In genomic region chr1:46394872-46395465, GRCh38 we compare ENCODE assay signal across 8 cellular contexts. TPM values are rescaled to one million over a fixed set of nuclear protein-coding genes. Genes with fewer than 3 reads are reported as not detected.
DNase-seq lines count a peak whose midpoint lies in the region; ATAC-seq, FAIRE-seq and TF ChIP-seq lines count a peak whose summit lies in the region.

No MANE protein-coding gene starts in this region.

- peaks cover 8% of the 10 kb centered on the region for H3K4me1 Mint-ChIP-seq in activated naive CD8-positive, alpha-beta T cell treated with anti-CD3 and anti-CD28 coated beads, Interleukin-2, amount 10 ng/mL, durations not matched to agents 7 days and 5 days

- H3K4me3 ChIP-seq in keratinocyte (ENCODE audit: control insufficient read depth in 2 of 3, extremely low read depth in 1 of 3, insufficient read depth in 2 of 3, low read depth in 1 of 3, low read length in 3 of 3) = peak overlapping the region; percentile 43 to 57 (median 55)
- H3K4me3 ChIP-seq in gastrocnemius medialis = peak overlapping the region; percentile 62 to 83 (median 66)

- dilution Hi-C loops in keratinocyte (cut with MboI; ENCODE audit: extremely low pct_ligation_motif_present, low sequenced_read_pairs) = no loop called here

- peak overlapping the region; percentile 70 for H3K4me2 ChIP-seq in keratinocyte (ENCODE audit: control insufficient read depth, extremely low read depth, insufficient read depth, low read depth, low read length)

- no peaks in the 10 kb centered on the region for H3K36me3 ChIP-seq in keratinocyte (ENCODE audit: control insufficient read depth in 2 of 2, extremely low read depth in 1 of 2, insufficient read depth in 2 of 2, low read length in 2 of 2)
- no peaks in the 10 kb centered on the region for H3K36me3 ChIP-seq in gastrocnemius medialis

- no peaks in the 10 kb centered on the region for H3K27me3 ChIP-seq in keratinocyte (ENCODE audit: control insufficient read depth, extremely low read depth, insufficient read depth, low read length)
- H3K27me3 ChIP-seq in gastrocnemius medialis = no peaks in the 10 kb centered on the region

- no peak for TF ChIP-seq CTCF in keratinocyte (optimal IDR thresholded peaks at IDR 0.05 in 1 of 3, IDR thresholded peaks at IDR 0.05 in 1 of 3, conservative IDR thresholded peaks at IDR 0.05 in 1 of 3; ENCODE audit: extremely low read depth in 1 of 3, insufficient read depth in 2 of 3, low read length in 3 of 3)
- TF ChIP-seq CTCF in gastrocnemius medialis (IDR thresholded peaks at IDR 0.05 in 4 of 5, conservative IDR thresholded peaks at IDR 0.05 in 1 of 5) = no peak
- no peak for TF ChIP-seq CTCF in GM13976 (IDR thresholded peaks at IDR 0.05; ENCODE audit: borderline replicate concordance, control extremely low read depth, extremely low read depth, insufficient read depth, missing control alignments)

- no peak for FAIRE-seq in keratinocyte (lab: Jason Lieb, UNC)

- no peaks in the 10 kb centered on the region for H4K20me1 ChIP-seq in keratinocyte (ENCODE audit: control insufficient read depth, extremely low read depth, insufficient read depth, low read length)

- H3K9me3 ChIP-seq in keratinocyte (ENCODE audit: control insufficient read depth, low read depth, low read length) (peaks cover 10% of the 10 kb centered on the region), gastrocnemius medialis (no peaks in the 10 kb centered on the region)

- peak overlapping the region; percentile 8 for H2AFZ ChIP-seq in keratinocyte (ENCODE audit: control insufficient read depth, low read length)

- in situ Hi-C loops in gastrocnemius medialis (cut with MboI; ENCODE audit: low sequenced_read_pairs in 4 of 4) = no loop called here
- in situ Hi-C loops in GM13976 (cut with MboI; ENCODE audit: low sequenced_read_pairs, unreplicated experiment) = no loop called here

- H3K9me3 Mint-ChIP-seq in activated naive CD8-positive, alpha-beta T cell treated with anti-CD3 and anti-CD28 coated beads, Interleukin-2, amount 10 ng/mL, durations not matched to agents 7 days and 5 days = peaks cover 14% of the 10 kb centered on the region

- no peak for ATAC-seq in activated naive CD8-positive, alpha-beta T cell treated with anti-CD3 and anti-CD28 coated beads, Interleukin-2, amount 10 ng/mL, durations not matched to agents 7 days and 5 days (ENCODE audit: low read depth)
- ATAC-seq in gastrocnemius medialis = peak; percentile 42 to 44
- ATAC-seq in GM21529 (IDR thresholded peaks at IDR 0.05; ENCODE audit: unreplicated experiment) = no peak

- intact Hi-C loops in gastrocnemius medialis (cut with DNase I; ENCODE audit: low total_unique reads) = loop anchor here (1.0 to 2.0 kb wide), 2 partner anchors 7 to 324 kb away; partner anchors contain the start of gene EFCAB14

- peaks cover 27% of the 10 kb centered on the region for H3K27me3 Mint-ChIP-seq in activated naive CD8-positive, alpha-beta T cell treated with anti-CD3 and anti-CD28 coated beads, Interleukin-2, amount 10 ng/mL, durations not matched to agents 7 days and 5 days

- no peak for TF ChIP-seq POLR2A in gastrocnemius medialis (IDR thresholded peaks at IDR 0.05)

- H3K4me1 ChIP-seq in keratinocyte (ENCODE audit: control insufficient read depth, extremely low read depth, insufficient read depth, low read length) (peaks cover 24% of the 10 kb centered on the region), gastrocnemius medialis (peaks cover 39 to 46% of the 10 kb centered on the region in 2 donors)

- peaks cover 12% of the 10 kb centered on the region for H3K36me3 Mint-ChIP-seq in activated naive CD8-positive, alpha-beta T cell treated with anti-CD3 and anti-CD28 coated beads, Interleukin-2, amount 10 ng/mL, durations not matched to agents 7 days and 5 days

- H3K4me3 Mint-ChIP-seq in activated naive CD8-positive, alpha-beta T cell treated with anti-CD3 and anti-CD28 coated beads, Interleukin-2, amount 10 ng/mL, durations not matched to agents 7 days and 5 days = peak overlapping the region; percentile 41

- H3K79me2 ChIP-seq in keratinocyte (ENCODE audit: control insufficient read depth, insufficient read depth, low read length) = no peaks in the 10 kb centered on the region

- DNase-seq in GM03348 (ENCODE audit: low spot score) (peak; percentile 3), keratinocyte (ENCODE audit: low read depth, low spot score) (no peak), gastrocnemius medialis (peak in 1 of 2 donors; percentile 37), GM13976 (ENCODE audit: low spot score) (no peak)
- no peak for DNase-seq in activated naive CD8-positive, alpha-beta T cell treated with anti-CD3 and anti-CD28 coated beads, Interleukin-2, amount 10 ng/mL, durations not matched to agents 7 days and 5 days
- no peak for DNase-seq in stimulated activated CD4-positive, alpha-beta T cell treated with anti-CD3 and anti-CD28 coated beads, Interleukin-1b, Interleukin-23, amount 100 ng/mL, for 48 hours
- DNase-seq in stimulated activated CD4-positive, alpha-beta T cell treated with anti-CD3 and anti-CD28 coated beads, Interleukin-2, amount 100 ng/mL, for 24 hours = no peak

- POLR2A ChIA-PET in activated naive CD8-positive, alpha-beta T cell treated with anti-CD3 and anti-CD28 coated beads, Interleukin-2, amount 10 ng/mL, durations not matched to agents 7 days and 5 days (lab: Charles Lee) = no interaction called here

- H3K9ac ChIP-seq in keratinocyte (ENCODE audit: control insufficient read depth, extremely low read depth, insufficient read depth, low read length) = peak overlapping the region; percentile 26

- no peak overlapping the region for H3K27ac ChIP-seq in keratinocyte (ENCODE audit: control insufficient read depth, insufficient read depth, low read length)
- peak overlapping the region; percentile 45 to 75 (median 72) for H3K27ac ChIP-seq in gastrocnemius medialis

- H3K27ac Mint-ChIP-seq in activated naive CD8-positive, alpha-beta T cell treated with anti-CD3 and anti-CD28 coated beads, Interleukin-2, amount 10 ng/mL, durations not matched to agents 7 days and 5 days = no peak overlapping the region

- peaks cover 3% of the 10 kb centered on the region for H3K9me1 ChIP-seq in keratinocyte (ENCODE audit: control insufficient read depth, extremely low read depth, insufficient read depth, low read length)

RNA-seq across cellular contexts. Expression of gene FAAH, which starts 0.9 kb away (rescaled TPM):
- 1 to 10 TPM; 5.3 to 6.9 TPM for total RNA-seq in activated naive CD8-positive, alpha-beta T cell treated with anti-CD3 and anti-CD28 coated beads, Interleukin-2, amount 10 ng/mL, durations not matched to agents 7 days and 5 days
- 5.3 to 8.5 TPM (median 5.4 TPM) in 3 replicates for polyA plus RNA-seq in keratinocyte
- polyA plus RNA-seq in keratinocyte (2011; ENCODE audit: low read depth) = 2.9 TPM
- polyA plus RNA-seq in keratinocyte (2011; cell fraction: cytosol; rRNA removed) = 1.5 and 2.9 TPM in 2 replicates
- polyA plus RNA-seq in keratinocyte (2011; cell fraction: nucleus; rRNA removed) = 20.3 and 20.9 TPM in 2 replicates
- 4.9 and 6.7 TPM in 2 replicates for polyA plus RNA-seq in keratinocyte (2012; ENCODE audit: low replicate concordance)
- 3.3 to 10.9 TPM (median 6.1 TPM) in 3 replicates for polyA minus RNA-seq in keratinocyte
- 11.1 TPM for polyA minus RNA-seq in keratinocyte (2011; cell fraction: cytosol; rRNA and poly(A)+ RNA removed)
- polyA minus RNA-seq in keratinocyte (2011; cell fraction: nucleus; rRNA and poly(A)+ RNA removed) = 9.0 and 9.5 TPM in 2 replicates
- 10 to 100 TPM in 1 of 4 donors, 1 to 10 TPM in 3; 5.2 to 15.6 (median 7.3) TPM for total RNA-seq in gastrocnemius medialis

RNA-seq across cellular contexts. Expression of gene NSUN4, which starts 54.4 kb away (rescaled TPM):
- 10 to 100 TPM; 23.2 to 24.9 TPM for total RNA-seq in activated naive CD8-positive, alpha-beta T cell treated with anti-CD3 and anti-CD28 coated beads, Interleukin-2, amount 10 ng/mL, durations not matched to agents 7 days and 5 days
- polyA plus RNA-seq in keratinocyte = 26.3 to 28.2 TPM (median 26.6 TPM) in 3 replicates
- 5.0 TPM for polyA plus RNA-seq in keratinocyte (2011; ENCODE audit: low read depth)
- polyA plus RNA-seq in keratinocyte (2011; cell fraction: cytosol; rRNA removed) = 17.4 and 19.4 TPM in 2 replicates
- 24.5 and 26.9 TPM in 2 replicates for polyA plus RNA-seq in keratinocyte (2011; cell fraction: nucleus; rRNA removed)
- polyA plus RNA-seq in keratinocyte (2012; ENCODE audit: low replicate concordance) = 12.4 and 17.9 TPM in 2 replicates
- 55.7 to 111 TPM (median 63.4 TPM) in 3 replicates for polyA minus RNA-seq in keratinocyte
- polyA minus RNA-seq in keratinocyte (2011; cell fraction: cytosol; rRNA and poly(A)+ RNA removed) = 20.5 TPM
- polyA minus RNA-seq in keratinocyte (2011; cell fraction: nucleus; rRNA and poly(A)+ RNA removed) = 25.3 and 41.0 TPM in 2 replicates
- 10 to 100 TPM; 15.5 to 22.5 (median 20.8) TPM for total RNA-seq in gastrocnemius medialis

Comparison
In these comparisons a context has a peak if more than half of its experiments do, and no peak if none do; other contexts are left out.
1. ATAC-seq: peak in gastrocnemius medialis (2 of 2); none in activated naive CD8-positive, alpha-beta T cell treated with anti-CD3 and anti-CD28 coated beads, Interleukin-2, amount 10 ng/mL, durations not matched to agents 7 days and 5 days (single experiment) and GM21529 (single experiment).